ENCODE assay signal across 12 cellular contexts in the genomic region with DNA sequence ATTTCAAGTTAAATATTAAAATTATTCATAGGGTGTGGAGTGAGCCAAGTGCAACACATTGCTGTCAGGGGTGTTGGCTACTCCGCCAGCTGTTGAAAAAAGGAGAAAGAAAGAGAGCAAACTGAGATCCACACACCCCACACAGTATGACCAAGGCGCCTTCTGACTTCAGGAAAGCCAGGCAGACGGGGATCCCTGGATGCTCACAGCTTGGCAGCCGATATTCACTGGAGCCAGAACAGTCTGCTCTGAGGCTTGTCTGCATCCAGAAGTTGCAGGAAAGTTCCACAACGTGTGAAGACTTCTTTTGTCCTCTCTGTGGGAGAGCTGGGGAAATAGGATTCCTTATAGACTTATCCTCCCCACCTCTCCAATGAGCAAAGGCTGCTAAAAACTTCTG. TPM values are rescaled to one million over a fixed set of nuclear protein-coding genes. Genes with fewer than 3 reads are reported as not detected.
DNase-seq lines count a peak whose midpoint lies in the region; ATAC-seq and TF ChIP-seq lines count a peak whose summit lies in the region.
"Had no signal": no experiment of that assay in that cellular context is flagged by ENCODE, and none has a peak within 500 bp of the region (broad histone marks: within the 10 kb centered on the region; RNA-seq: fewer than 3 reads in every experiment).

No MANE protein-coding gene starts in this region.

- POLR2A ChIA-PET in naive thymus-derived CD8-positive, alpha-beta T cell (lab: Charles Lee) = no interaction called here

- TF ChIP-seq POLR2A in prostate gland (IDR thresholded peaks at IDR 0.05) = no peak

- peaks cover 2 to 15% (median 6%) of the 10 kb centered on the region in 5 donors for H3K27me3 Mint-ChIP-seq in naive thymus-derived CD8-positive, alpha-beta T cell

- WGBS in prostate gland = 22% methylated on average over 5 of the region's 5 CpGs

- no peaks in the 10 kb centered on the region for H3K9me3 ChIP-seq in colonic mucosa
- no peaks in the 10 kb centered on the region for H3K9me3 ChIP-seq in iPS-15b (ENCODE audit: control insufficient read depth, insufficient read depth, low read length)
- no peaks in the 10 kb centered on the region for H3K9me3 ChIP-seq in prostate gland

- TF ChIP-seq CTCF in colonic mucosa (IDR thresholded peaks at IDR 0.05) (no peak), prostate gland (IDR thresholded peaks at IDR 0.05) (no peak)

- no peak overlapping the region for H3K27ac Mint-ChIP-seq in naive thymus-derived CD8-positive, alpha-beta T cell
- H3K27ac Mint-ChIP-seq: memory B cell had no signal

- DNase-seq in ELF-1 (ENCODE audit: low read depth, low spot score) (peak; percentile 37), colonic mucosa (peak; percentile 57), prostate gland (ENCODE audit: low spot score) (peak; percentile 23), activated T-cell treated with anti-CD3 and anti-CD28 coated beads for 4 hours (no peak), NCI-H1092 treated with DMSO at 0.1 percent for 48 hours (lab: John Stamatoyannopoulos, UW) (no peak)
- no peak for DNase-seq in naive thymus-derived CD8-positive, alpha-beta T cell
- DNase-seq: activated naive CD4-positive, alpha-beta T cell; SHP77 treated with DMSO at 0.1 percent for 48 hours had no signal

- H3K4me1 ChIP-seq in colonic mucosa (peaks cover 13% of the 10 kb centered on the region), iPS-15b (ENCODE audit: control insufficient read depth, insufficient read depth, low read length) (peaks cover 33% of the 10 kb centered on the region), prostate gland (replicated peaks) (peaks cover 20% of the 10 kb centered on the region)

- no peak for ATAC-seq in HG02798 (IDR thresholded peaks at IDR 0.05; ENCODE audit: poor library complexity, unreplicated experiment)
- ATAC-seq in naive thymus-derived CD8-positive, alpha-beta T cell = no peak
- ATAC-seq: activated CD4-positive, CD25-positive, alpha-beta regulatory T cell treated with anti-CD3 and anti-CD28 coated beads, Interleukin-2, amount 50 U/mL, for 24 hours had no signal

- intact Hi-C loops in colonic mucosa (cut with DNase I) = no loop called here
- intact Hi-C loops in prostate gland (cut with DNase I) = no loop called here

- H3K36me3 Mint-ChIP-seq in naive thymus-derived CD8-positive, alpha-beta T cell = no peaks in the 10 kb centered on the region
- H3K36me3 Mint-ChIP-seq: memory B cell had no signal

- H3K4me3 Mint-ChIP-seq in naive thymus-derived CD8-positive, alpha-beta T cell = no peak overlapping the region
- H3K4me3 Mint-ChIP-seq: memory B cell had no signal

- H3K27ac ChIP-seq in colonic mucosa (peak overlapping the region; percentile 91), prostate gland (peak overlapping the region; percentile 79 to 80)

- no peaks in the 10 kb centered on the region for H3K36me3 ChIP-seq in colonic mucosa
- H3K36me3 ChIP-seq in iPS-15b (ENCODE audit: control insufficient read depth, insufficient read depth, low read length) = no peaks in the 10 kb centered on the region
- no peaks in the 10 kb centered on the region for H3K36me3 ChIP-seq in prostate gland

- H3K4me3 ChIP-seq in colonic mucosa = no peak overlapping the region
- peak overlapping the region; percentile 78 for H3K4me3 ChIP-seq in iPS-15b (ENCODE audit: low read depth, low read length)
- H3K4me3 ChIP-seq in prostate gland = peak overlapping the region; percentile 16 to 24

- no peaks in the 10 kb centered on the region for H3K9me3 Mint-ChIP-seq in naive thymus-derived CD8-positive, alpha-beta T cell

- H3K9ac ChIP-seq in colonic mucosa (ENCODE audit: low read depth in 2 of 2, low read length in 2 of 2) (peak overlapping the region in 1 of 2 donors; percentile 86), iPS-15b (ENCODE audit: low read depth, low read length) (no peak overlapping the region)

- H3K27me3 ChIP-seq in colonic mucosa (no peaks in the 10 kb centered on the region), iPS-15b (ENCODE audit: control insufficient read depth, insufficient read depth, low read length) (peaks cover 5% of the 10 kb centered on the region), prostate gland (replicated peaks; ENCODE audit: insufficient read depth) (no peaks in the 10 kb centered on the region)

- H3K4me1 Mint-ChIP-seq in naive thymus-derived CD8-positive, alpha-beta T cell = peaks cover 0 to 4% (median 3%) of the 10 kb centered on the region in 4 donors

RNA-seq across cellular contexts. Expression of a gene that starts 9.2 kb away (rescaled TPM):
- total RNA-seq in colonic mucosa = 1 to 10 TPM; 2.5 to 5.6 TPM
- 10 to 100 TPM in 1 of 2 donors, 1 to 10 TPM in 1; 4.3 to 26.7 TPM for total RNA-seq in prostate gland
- not detected for total RNA-seq in naive thymus-derived CD8-positive, alpha-beta T cell
- not detected for polyA plus RNA-seq in naive thymus-derived CD8-positive, alpha-beta T cell

RNA-seq across cellular contexts. Expression of a gene that starts 11.3 kb away (rescaled TPM):
- total RNA-seq in colonic mucosa = 10 to 100 TPM; 39.2 to 66.1 TPM
- 10 to 100 TPM; 56.3 to 62.6 TPM for total RNA-seq in prostate gland
- total RNA-seq in naive thymus-derived CD8-positive, alpha-beta T cell = 10 to 100 TPM; 36.4 to 42.6 TPM
- polyA plus RNA-seq in naive thymus-derived CD8-positive, alpha-beta T cell = 10 to 100 TPM; 18.4 to 28.8 (median 21.7) TPM

Comparison
In these comparisons a context has a peak if more than half of its experiments do, and no peak if none do; other contexts are left out.
1. DNase-seq: peak in ELF-1 (single experiment), colonic mucosa (single experiment) and prostate gland (single experiment); none in activated T-cell treated with anti-CD3 and anti-CD28 coated beads for 4 hours (single experiment), NCI-H1092 treated with DMSO at 0.1 percent for 48 hours (single experiment) and naive thymus-derived CD8-positive, alpha-beta T cell (0 of 10).